1 cellular context compared by ENCODE assay signal in the genomic region with DNA sequence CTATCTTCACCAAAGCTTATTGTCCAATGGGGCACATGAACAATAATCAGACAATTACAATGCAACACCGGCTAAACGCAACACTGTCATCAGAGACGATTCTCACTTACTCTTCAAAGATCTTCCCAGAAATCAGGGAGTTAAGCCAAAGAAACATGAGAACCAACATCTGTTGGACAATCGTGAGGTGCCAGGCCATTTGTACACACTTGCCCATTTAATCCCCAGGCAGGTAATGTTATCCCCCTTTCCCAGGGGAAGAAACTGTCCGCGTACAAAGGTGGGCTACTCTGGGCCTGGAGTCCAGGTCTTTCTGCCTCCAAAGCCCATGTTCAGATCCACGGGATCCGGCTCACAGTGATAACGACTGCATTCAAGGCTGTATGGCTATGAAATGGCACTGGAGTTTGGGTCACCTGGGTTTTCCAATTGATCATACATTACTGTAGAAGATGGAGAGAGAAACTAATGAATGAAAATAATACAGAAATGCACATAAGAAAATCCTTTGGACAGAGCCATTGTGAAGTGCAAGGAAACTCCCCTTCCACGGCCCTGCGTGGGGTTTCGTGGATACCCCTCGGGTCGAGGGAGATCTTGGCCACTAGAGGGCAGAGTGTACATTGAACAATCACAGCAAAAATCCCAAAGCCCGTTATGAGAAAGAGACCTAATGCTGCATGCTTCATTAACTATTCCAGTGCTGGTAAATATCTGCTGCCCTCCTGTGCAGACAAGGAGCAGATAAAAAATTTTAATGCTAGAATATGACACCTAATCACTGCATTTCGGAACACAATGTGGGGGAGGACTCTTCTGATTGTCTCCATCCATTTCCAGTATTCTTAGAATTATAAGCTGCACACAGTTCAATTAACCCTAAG.
TF ChIP-seq lines count a peak whose summit lies in the region.

No MANE protein-coding gene starts in this region.

TF ChIP-seq in GM12878, 131 proteins besides CTCF, POLR2A, EP300 and RAD21 (continued from another document):
- TF ChIP-seq, protein P1, sequence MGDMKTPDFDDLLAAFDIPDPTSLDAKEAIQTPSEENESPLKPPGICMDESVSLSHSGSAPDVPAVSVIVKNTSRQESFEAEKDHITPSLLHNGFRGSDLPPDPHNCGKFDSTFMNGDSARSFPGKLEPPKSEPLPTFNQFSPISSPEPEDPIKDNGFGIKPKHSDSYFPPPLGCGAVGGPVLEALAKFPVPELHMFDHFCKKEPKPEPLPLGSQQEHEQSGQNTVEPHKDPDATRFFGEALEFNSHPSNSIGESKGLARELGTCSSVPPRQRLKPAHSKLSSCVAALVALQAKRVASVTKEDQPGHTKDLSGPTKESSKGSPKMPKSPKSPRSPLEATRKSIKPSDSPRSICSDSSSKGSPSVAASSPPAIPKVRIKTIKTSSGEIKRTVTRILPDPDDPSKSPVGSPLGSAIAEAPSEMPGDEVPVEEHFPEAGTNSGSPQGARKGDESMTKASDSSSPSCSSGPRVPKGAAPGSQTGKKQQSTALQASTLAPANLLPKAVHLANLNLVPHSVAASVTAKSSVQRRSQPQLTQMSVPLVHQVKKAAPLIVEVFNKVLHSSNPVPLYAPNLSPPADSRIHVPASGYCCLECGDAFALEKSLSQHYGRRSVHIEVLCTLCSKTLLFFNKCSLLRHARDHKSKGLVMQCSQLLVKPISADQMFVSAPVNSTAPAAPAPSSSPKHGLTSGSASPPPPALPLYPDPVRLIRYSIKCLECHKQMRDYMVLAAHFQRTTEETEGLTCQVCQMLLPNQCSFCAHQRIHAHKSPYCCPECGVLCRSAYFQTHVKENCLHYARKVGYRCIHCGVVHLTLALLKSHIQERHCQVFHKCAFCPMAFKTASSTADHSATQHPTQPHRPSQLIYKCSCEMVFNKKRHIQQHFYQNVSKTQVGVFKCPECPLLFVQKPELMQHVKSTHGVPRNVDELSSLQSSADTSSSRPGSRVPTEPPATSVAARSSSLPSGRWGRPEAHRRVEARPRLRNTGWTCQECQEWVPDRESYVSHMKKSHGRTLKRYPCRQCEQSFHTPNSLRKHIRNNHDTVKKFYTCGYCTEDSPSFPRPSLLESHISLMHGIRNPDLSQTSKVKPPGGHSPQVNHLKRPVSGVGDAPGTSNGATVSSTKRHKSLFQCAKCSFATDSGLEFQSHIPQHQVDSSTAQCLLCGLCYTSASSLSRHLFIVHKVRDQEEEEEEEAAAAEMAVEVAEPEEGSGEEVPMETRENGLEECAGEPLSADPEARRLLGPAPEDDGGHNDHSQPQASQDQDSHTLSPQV (IDR thresholded peaks at IDR 0.05): no peak
- TF ChIP-seq SP1 (IDR thresholded peaks at IDR 0.05; ENCODE audit: low read depth, low read length) (no peak), ZNF622 (IDR thresholded peaks at IDR 0.05) (no peak), YY1 (IDR thresholded peaks at IDR 0.05; ENCODE audit: low read depth, low read length) (0 out of 2 replicates have a peak, but pooled peaks have one; percentile 9), HDAC2 (IDR thresholded peaks at IDR 0.05) (no peak)
- TF ChIP-seq, protein P2, sequence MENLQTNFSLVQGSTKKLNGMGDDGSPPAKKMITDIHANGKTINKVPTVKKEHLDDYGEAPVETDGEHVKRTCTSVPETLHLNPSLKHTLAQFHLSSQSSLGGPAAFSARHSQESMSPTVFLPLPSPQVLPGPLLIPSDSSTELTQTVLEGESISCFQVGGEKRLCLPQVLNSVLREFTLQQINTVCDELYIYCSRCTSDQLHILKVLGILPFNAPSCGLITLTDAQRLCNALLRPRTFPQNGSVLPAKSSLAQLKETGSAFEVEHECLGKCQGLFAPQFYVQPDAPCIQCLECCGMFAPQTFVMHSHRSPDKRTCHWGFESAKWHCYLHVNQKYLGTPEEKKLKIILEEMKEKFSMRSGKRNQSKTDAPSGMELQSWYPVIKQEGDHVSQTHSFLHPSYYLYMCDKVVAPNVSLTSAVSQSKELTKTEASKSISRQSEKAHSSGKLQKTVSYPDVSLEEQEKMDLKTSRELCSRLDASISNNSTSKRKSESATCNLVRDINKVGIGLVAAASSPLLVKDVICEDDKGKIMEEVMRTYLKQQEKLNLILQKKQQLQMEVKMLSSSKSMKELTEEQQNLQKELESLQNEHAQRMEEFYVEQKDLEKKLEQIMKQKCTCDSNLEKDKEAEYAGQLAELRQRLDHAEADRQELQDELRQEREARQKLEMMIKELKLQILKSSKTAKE (IDR thresholded peaks at IDR 0.05; ENCODE audit: low read depth, poor library complexity, severe bottlenecking): peak; percentile 40
